ENCODE assay signal across 2 cellular contexts in genomic region chr4:157587681-157588423, GRCh38.
A peak's percentile ranks its signal among the peaks of the same experiment; 100 is the strongest.
TF ChIP-seq lines count a peak whose summit lies in the region.

No MANE protein-coding gene starts in this region.

TF ChIP-seq in GM23338, 12 proteins besides CTCF, POLR2A, EP300 and RAD21 (continued from another document):
- TF ChIP-seq, protein P1, sequence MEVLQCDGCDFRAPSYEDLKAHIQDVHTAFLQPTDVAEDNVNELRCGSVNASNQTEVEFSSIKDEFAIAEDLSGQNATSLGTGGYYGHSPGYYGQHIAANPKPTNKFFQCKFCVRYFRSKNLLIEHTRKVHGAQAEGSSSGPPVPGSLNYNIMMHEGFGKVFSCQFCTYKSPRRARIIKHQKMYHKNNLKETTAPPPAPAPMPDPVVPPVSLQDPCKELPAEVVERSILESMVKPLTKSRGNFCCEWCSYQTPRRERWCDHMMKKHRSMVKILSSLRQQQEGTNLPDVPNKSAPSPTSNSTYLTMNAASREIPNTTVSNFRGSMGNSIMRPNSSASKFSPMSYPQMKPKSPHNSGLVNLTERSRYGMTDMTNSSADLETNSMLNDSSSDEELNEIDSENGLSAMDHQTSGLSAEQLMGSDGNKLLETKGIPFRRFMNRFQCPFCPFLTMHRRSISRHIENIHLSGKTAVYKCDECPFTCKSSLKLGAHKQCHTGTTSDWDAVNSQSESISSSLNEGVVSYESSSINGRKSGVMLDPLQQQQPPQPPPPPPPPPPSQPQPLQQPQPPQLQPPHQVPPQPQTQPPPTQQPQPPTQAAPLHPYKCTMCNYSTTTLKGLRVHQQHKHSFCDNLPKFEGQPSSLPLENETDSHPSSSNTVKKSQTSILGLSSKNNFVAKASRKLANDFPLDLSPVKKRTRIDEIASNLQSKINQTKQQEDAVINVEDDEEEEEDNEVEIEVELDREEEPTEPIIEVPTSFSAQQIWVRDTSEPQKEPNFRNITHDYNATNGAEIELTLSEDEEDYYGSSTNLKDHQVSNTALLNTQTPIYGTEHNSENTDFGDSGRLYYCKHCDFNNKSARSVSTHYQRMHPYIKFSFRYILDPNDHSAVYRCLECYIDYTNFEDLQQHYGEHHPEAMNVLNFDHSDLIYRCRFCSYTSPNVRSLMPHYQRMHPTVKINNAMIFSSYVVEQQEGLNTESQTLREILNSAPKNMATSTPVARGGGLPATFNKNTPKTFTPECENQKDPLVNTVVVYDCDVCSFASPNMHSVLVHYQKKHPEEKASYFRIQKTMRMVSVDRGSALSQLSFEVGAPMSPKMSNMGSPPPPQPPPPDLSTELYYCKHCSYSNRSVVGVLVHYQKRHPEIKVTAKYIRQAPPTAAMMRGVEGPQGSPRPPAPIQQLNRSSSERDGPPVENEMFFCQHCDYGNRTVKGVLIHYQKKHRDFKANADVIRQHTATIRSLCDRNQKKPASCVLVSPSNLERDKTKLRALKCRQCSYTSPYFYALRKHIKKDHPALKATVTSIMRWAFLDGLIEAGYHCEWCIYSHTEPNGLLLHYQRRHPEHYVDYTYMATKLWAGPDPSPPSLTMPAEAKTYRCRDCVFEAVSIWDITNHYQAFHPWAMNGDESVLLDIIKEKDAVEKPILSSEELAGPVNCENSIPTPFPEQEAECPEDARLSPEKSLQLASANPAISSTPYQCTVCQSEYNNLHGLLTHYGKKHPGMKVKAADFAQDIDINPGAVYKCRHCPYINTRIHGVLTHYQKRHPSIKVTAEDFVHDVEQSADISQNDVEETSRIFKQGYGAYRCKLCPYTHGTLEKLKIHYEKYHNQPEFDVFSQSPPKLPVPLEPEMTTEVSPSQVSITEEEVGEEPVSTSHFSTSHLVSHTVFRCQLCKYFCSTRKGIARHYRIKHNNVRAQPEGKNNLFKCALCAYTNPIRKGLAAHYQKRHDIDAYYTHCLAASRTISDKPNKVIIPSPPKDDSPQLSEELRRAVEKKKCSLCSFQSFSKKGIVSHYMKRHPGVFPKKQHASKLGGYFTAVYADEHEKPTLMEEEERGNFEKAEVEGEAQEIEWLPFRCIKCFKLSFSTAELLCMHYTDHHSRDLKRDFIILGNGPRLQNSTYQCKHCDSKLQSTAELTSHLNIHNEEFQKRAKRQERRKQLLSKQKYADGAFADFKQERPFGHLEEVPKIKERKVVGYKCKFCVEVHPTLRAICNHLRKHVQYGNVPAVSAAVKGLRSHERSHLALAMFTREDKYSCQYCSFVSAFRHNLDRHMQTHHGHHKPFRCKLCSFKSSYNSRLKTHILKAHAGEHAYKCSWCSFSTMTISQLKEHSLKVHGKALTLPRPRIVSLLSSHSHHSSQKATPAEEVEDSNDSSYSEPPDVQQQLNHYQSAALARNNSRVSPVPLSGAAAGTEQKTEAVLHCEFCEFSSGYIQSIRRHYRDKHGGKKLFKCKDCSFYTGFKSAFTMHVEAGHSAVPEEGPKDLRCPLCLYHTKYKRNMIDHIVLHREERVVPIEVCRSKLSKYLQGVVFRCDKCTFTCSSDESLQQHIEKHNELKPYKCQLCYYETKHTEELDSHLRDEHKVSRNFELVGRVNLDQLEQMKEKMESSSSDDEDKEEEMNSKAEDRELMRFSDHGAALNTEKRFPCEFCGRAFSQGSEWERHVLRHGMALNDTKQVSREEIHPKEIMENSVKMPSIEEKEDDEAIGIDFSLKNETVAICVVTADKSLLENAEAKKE (CRISPR knock-in tag; IDR thresholded peaks at IDR 0.05): no peak
- TF ChIP-seq NANOG (IDR thresholded peaks at IDR 0.05; ENCODE audit: borderline replicate concordance): no peak
- TF ChIP-seq ETS1 (IDR thresholded peaks at IDR 0.05): no peak
- no peak for TF ChIP-seq ZNF114 (CRISPR knock-in tag; IDR thresholded peaks at IDR 0.05)
- TF ChIP-seq REST (IDR thresholded peaks at IDR 0.05; ENCODE audit: unreplicated experiment): no peak

TF ChIP-seq in GM12878, 131 proteins besides CTCF, POLR2A, EP300 and RAD21 (continued from another document):
- TF ChIP-seq ZBTB40 (IDR thresholded peaks at IDR 0.05; ENCODE audit: borderline replicate concordance): peak; percentile 15; the same call in 1 of the 2 replicates
